24 cellular contexts compared by ENCODE assay signal in genomic region chr2:213167559-213167958, GRCh38.
"Had no signal": no experiment of that assay in that cellular context is flagged by ENCODE, and none has a peak within 500 bp of the region (broad histone marks: within the 10 kb centered on the region; RNA-seq: fewer than 3 reads in every experiment).

No MANE protein-coding gene starts in this region.

- H3K4me3 Mint-ChIP-seq: activated CD4-positive, alpha-beta T cell treated with anti-CD3 and anti-CD28 coated beads for 36 hours; activated T-cell treated with anti-CD3 and anti-CD28 coated beads, Interleukin-2, amount 50 U/mL, for 24 hours; activated T-helper 17 cell treated with anti-CD3 and anti-CD28 coated beads, Interleukin-2, amount 50 U/mL, for 72 hours; memory B cell; nephron; WTC11 had no signal

- H3K36me3 Mint-ChIP-seq: activated naive CD4-positive, alpha-beta T cell treated with anti-CD3 and anti-CD28 coated beads, Interleukin-2, amount 50 U/mL, for 72 hours; memory B cell; WTC11 had no signal

- H3K4me1 Mint-ChIP-seq: activated CD4-positive, alpha-beta T cell treated with anti-CD3 and anti-CD28 coated beads for 36 hours; activated T-helper 17 cell treated with anti-CD3 and anti-CD28 coated beads, Interleukin-2, amount 50 U/mL, for 72 hours; memory B cell; nephron had no signal

- H3K4me3 ChIP-seq: gastroesophageal sphincter, thyroid gland had no signal

- H3K27me3 Mint-ChIP-seq: activated CD4-positive, alpha-beta T cell treated with anti-CD3 and anti-CD28 coated beads for 36 hours; activated T-cell treated with anti-CD3 and anti-CD28 coated beads, Interleukin-2, amount 50 U/mL, for 24 hours; memory B cell had no signal

- H3K9me3 Mint-ChIP-seq: activated naive CD4-positive, alpha-beta T cell treated with anti-CD3 and anti-CD28 coated beads, Interleukin-2, amount 50 U/mL, for 72 hours; activated T-cell treated with anti-CD3 and anti-CD28 coated beads, Interleukin-2, amount 50 U/mL, for 24 hours; activated T-helper 17 cell treated with anti-CD3 and anti-CD28 coated beads, Interleukin-2, amount 50 U/mL, for 72 hours; memory B cell; nephron; WTC11 had no signal

- H3K27me3 ChIP-seq: brain microvascular endothelial cell, gastroesophageal sphincter, thyroid gland had no signal

- DNase-seq: activated CD4-positive, alpha-beta T cell treated with anti-CD3 and anti-CD28 coated beads for 36 hours; activated CD4-positive, alpha-beta T cell treated with anti-CD3 and anti-CD28 coated beads, Interleukin-2, amount 50 U/mL, for 4 hours; activated CD8-positive, alpha-beta memory T cell treated with anti-CD3 and anti-CD28 coated beads for 24 hours; activated CD8-positive, alpha-beta memory T cell treated with anti-CD3 and anti-CD28 coated beads, Interleukin-2, amount 50 U/mL, for 4 hours; activated T-cell treated with anti-CD3 and anti-CD28 coated beads, Interleukin-2, amount 50 U/mL, for 24 hours; aorta; brain microvascular endothelial cell; caudate nucleus; dermis blood vessel endothelial cell; effector memory CD4-positive, alpha-beta T cell; head of caudate nucleus; hypothalamus; left ventricle myocardium superior; stimulated activated CD4-positive, alpha-beta T cell treated with anti-CD3 and anti-CD28 coated beads, Interleukin-4, amount 100 ng/mL, for 24 hours; stimulated activated naive CD8-positive, alpha-beta T cell treated with anti-CD3 and anti-CD28 coated beads, Interleukin-15, Interleukin-2, amounts not matched to agents 100 U/mL and 50 U/mL, for 24 hours; T-helper 9 cell; thyroid gland had no signal

- H3K27ac ChIP-seq: brain microvascular endothelial cell, gastroesophageal sphincter, thyroid gland had no signal

- H3K9me3 ChIP-seq: gastroesophageal sphincter, thyroid gland had no signal

- ATAC-seq: activated CD4-positive, alpha-beta T cell treated with anti-CD3 and anti-CD28 coated beads for 36 hours; activated naive CD4-positive, alpha-beta T cell treated with anti-CD3 and anti-CD28 coated beads, Interleukin-2, amount 50 U/mL, for 72 hours; activated T-helper 17 cell treated with anti-CD3 and anti-CD28 coated beads, Interleukin-2, amount 50 U/mL, for 72 hours; esophagus mucosa; gastroesophageal sphincter; left ventricle myocardium superior; stimulated activated naive CD8-positive, alpha-beta T cell treated with anti-CD3 and anti-CD28 coated beads, Interleukin-15, Interleukin-2, amounts not matched to agents 100 U/mL and 50 U/mL, for 24 hours; WTC11 had no signal

- H3K36me3 ChIP-seq: brain microvascular endothelial cell, gastroesophageal sphincter, thyroid gland had no signal

- H3K27ac Mint-ChIP-seq: activated CD4-positive, alpha-beta T cell treated with anti-CD3 and anti-CD28 coated beads for 36 hours; activated naive CD4-positive, alpha-beta T cell treated with anti-CD3 and anti-CD28 coated beads, Interleukin-2, amount 50 U/mL, for 72 hours; activated T-cell treated with anti-CD3 and anti-CD28 coated beads, Interleukin-2, amount 50 U/mL, for 24 hours; activated T-helper 17 cell treated with anti-CD3 and anti-CD28 coated beads, Interleukin-2, amount 50 U/mL, for 72 hours; memory B cell; nephron; WTC11 had no signal
